ENCODE assay signal across 8 cellular contexts in the genomic region with DNA sequence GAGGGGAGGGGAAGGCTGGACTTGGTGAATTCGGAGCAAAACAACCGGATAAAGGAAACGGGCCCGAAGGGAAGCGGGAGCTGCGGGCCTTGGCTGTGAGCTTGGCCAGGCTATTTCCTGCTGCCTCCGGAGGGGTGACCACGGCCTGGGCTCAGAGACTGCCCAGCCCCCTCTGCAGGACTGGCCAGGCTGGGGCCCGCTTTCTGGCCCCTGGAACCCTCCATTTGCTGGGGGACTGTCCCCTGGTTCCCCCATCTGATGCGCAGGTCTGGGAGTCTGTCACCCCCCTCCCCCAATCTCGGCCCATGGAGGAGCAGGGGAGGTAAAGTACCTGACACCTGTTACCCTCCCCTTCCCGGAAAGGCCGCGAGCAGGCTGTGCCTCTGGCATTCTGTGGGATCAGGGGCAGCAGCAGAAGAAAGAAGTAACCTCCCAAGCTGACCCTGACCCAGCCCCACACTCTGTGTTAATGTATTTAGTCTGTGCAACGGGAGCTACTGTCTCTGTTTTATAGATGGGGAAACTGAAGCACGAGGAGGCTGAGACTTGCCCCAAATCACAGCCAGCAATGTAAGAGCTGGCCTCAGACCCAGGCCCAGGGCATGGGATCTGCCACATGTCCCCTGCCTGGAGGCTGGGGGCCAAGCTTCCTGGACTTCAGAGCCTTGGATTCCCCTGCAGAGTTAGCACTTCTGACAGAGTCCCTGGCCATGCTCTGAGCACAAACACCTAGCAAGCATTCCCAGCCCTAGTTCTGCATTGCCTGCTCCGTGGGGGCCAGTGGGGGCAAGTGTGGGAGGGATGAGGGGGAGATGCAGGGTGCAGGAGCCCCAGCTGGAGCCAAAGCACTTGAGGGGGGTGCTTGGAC. TPM values are rescaled to one million over a fixed set of nuclear protein-coding genes. Genes with fewer than 3 reads are reported as not detected.
A peak's percentile ranks its signal among the peaks of the same experiment; 100 is the strongest.
DNase-seq lines count a peak whose midpoint lies in the region; ATAC-seq and TF ChIP-seq lines count a peak whose summit lies in the region.

No MANE protein-coding gene starts in this region.

- H3K36me3 ChIP-seq in lower lobe of right lung: peaks cover 7% of the 10 kb centered on the region

- no peaks in the 10 kb centered on the region for H3K9me3 ChIP-seq in lower lobe of right lung

- H3K4me1 ChIP-seq in lower lobe of right lung: peaks cover 51% of the 10 kb centered on the region

- H3K27me3 ChIP-seq in lower lobe of right lung (ENCODE audit: low read depth): peaks cover 38% of the 10 kb centered on the region

- peak; percentile 45 to 52 for ATAC-seq in lower lobe of right lung
- ATAC-seq in HG03565 (IDR thresholded peaks at IDR 0.05; ENCODE audit: unreplicated experiment): no peak

- no peaks in the 10 kb centered on the region for H3K27me3 Mint-ChIP-seq in activated naive CD4-positive, alpha-beta T cell treated with anti-CD3 and anti-CD28 coated beads, Interleukin-2, amount 50 U/mL, for 24 hours
- peaks cover 68% of the 10 kb centered on the region for H3K27me3 Mint-ChIP-seq in brain

- no peaks in the 10 kb centered on the region for H3K9me3 Mint-ChIP-seq in activated naive CD4-positive, alpha-beta T cell treated with anti-CD3 and anti-CD28 coated beads, Interleukin-2, amount 50 U/mL, for 24 hours
- no peaks in the 10 kb centered on the region for H3K9me3 Mint-ChIP-seq in brain

- intact Hi-C loops in lower lobe of right lung (cut with DNase I): no loop called here

- peak overlapping the region; percentile 86 for H3K27ac ChIP-seq in lower lobe of right lung

- no peak for DNase-seq in activated naive CD4-positive, alpha-beta T cell (lab: John Stamatoyannopoulos, UW)
- DNase-seq in lower lobe of right lung: no peak
- no peak for DNase-seq in NCI-H1930 (lab: John Stamatoyannopoulos, UW)
- no peak for DNase-seq in GF-D8 (lab: John Stamatoyannopoulos, UW)
- no peak for DNase-seq in AML-193 (lab: John Stamatoyannopoulos, UW)

- H3K4me3 Mint-ChIP-seq in activated naive CD4-positive, alpha-beta T cell treated with anti-CD3 and anti-CD28 coated beads, Interleukin-2, amount 50 U/mL, for 24 hours: peak overlapping the region; percentile 81
- H3K4me3 Mint-ChIP-seq in brain: peak overlapping the region; percentile 49 to 79 (median 70)

- peak in 1 of 2 experiments; percentile 4 for TF ChIP-seq CTCF in brain (conservative IDR thresholded peaks at IDR 0.05)
- no peak for TF ChIP-seq CTCF in lower lobe of right lung (IDR thresholded peaks at IDR 0.05)

- peak overlapping the region; percentile 35 for H3K27ac Mint-ChIP-seq in activated naive CD4-positive, alpha-beta T cell treated with anti-CD3 and anti-CD28 coated beads, Interleukin-2, amount 50 U/mL, for 24 hours
- no peak overlapping the region for H3K27ac Mint-ChIP-seq in brain

- H3K4me3 ChIP-seq in lower lobe of right lung: peak overlapping the region; percentile 66

- no peaks in the 10 kb centered on the region for H3K36me3 Mint-ChIP-seq in activated naive CD4-positive, alpha-beta T cell treated with anti-CD3 and anti-CD28 coated beads, Interleukin-2, amount 50 U/mL, for 24 hours
- H3K36me3 Mint-ChIP-seq in brain: no peaks in the 10 kb centered on the region

- peaks cover 53% of the 10 kb centered on the region for H3K4me1 Mint-ChIP-seq in activated naive CD4-positive, alpha-beta T cell treated with anti-CD3 and anti-CD28 coated beads, Interleukin-2, amount 50 U/mL, for 24 hours
- H3K4me1 Mint-ChIP-seq in brain: peaks cover 19% of the 10 kb centered on the region

RNA-seq across cellular contexts. Expression of a gene that starts 3.5 kb away (rescaled TPM):
- 12.1 TPM for polyA plus RNA-seq in brain (ENCODE audit: insufficient read depth, low read depth, low replicate concordance)
- total RNA-seq in lower lobe of right lung: 1.2 TPM

RNA-seq across cellular contexts. Expression of a gene that starts 9.9 kb away (rescaled TPM):
- 7.2 TPM for polyA plus RNA-seq in brain (ENCODE audit: insufficient read depth, low read depth, low replicate concordance)
- total RNA-seq in lower lobe of right lung: 48.3 TPM

RNA-seq across cellular contexts. Expression of a gene that starts 23.5 kb away (rescaled TPM):
- polyA plus RNA-seq in brain (ENCODE audit: insufficient read depth, low read depth, low replicate concordance): 238 TPM
- 38.8 TPM for total RNA-seq in lower lobe of right lung

RNA-seq across cellular contexts. Expression of a gene that starts 39.8 kb away (rescaled TPM):
- 14.7 TPM for polyA plus RNA-seq in brain (ENCODE audit: insufficient read depth, low read depth, low replicate concordance)
- 57.5 TPM for total RNA-seq in lower lobe of right lung

RNA-seq across cellular contexts. Expression of a gene that starts 40.4 kb away (rescaled TPM):
- polyA plus RNA-seq in brain (ENCODE audit: insufficient read depth, low read depth, low replicate concordance): 10.8 TPM
- 2.6 TPM for total RNA-seq in lower lobe of right lung
